ENCODE assay signal across 11 cellular contexts in genomic region chr22:18022851-18023250, GRCh38. TPM values are rescaled to one million over a fixed set of nuclear protein-coding genes. Genes with fewer than 3 reads are reported as not detected.
DNase-seq lines count a peak whose midpoint lies in the region; ATAC-seq and TF ChIP-seq lines count a peak whose summit lies in the region.
"Had no signal": no experiment of that assay in that cellular context is flagged by ENCODE, and none has a peak within 500 bp of the region (broad histone marks: within the 10 kb centered on the region; RNA-seq: fewer than 3 reads in every experiment).

No MANE protein-coding gene starts in this region.

- H2AFZ ChIP-seq in neural progenitor cell (replicated peaks): no peak overlapping the region

- H3F3A ChIP-seq in neural progenitor cell (ENCODE audit: low read depth): peaks cover 12% of the 10 kb centered on the region

- H3K27ac ChIP-seq in C4-2B: peak overlapping the region; percentile 81
- H3K27ac ChIP-seq in neural progenitor cell: no peak overlapping the region

- H3K9me3 ChIP-seq in MG63 (no peaks in the 10 kb centered on the region), neural progenitor cell (ENCODE audit: low read depth) (no peaks in the 10 kb centered on the region)
- H3K9me3 ChIP-seq: thyroid gland had no signal

- peaks cover 14% of the 10 kb centered on the region for H3K27me3 Mint-ChIP-seq in endothelial cell (ENCODE audit: unreplicated experiment)
- peaks cover 54% of the 10 kb centered on the region for H3K27me3 Mint-ChIP-seq in neural progenitor cell (ENCODE audit: insufficient read depth, low read depth)

- no peaks in the 10 kb centered on the region for H3K79me2 ChIP-seq in neural progenitor cell (ENCODE audit: low read depth)

- no peak for TF ChIP-seq CTCF in C4-2B (conservative IDR thresholded peaks at IDR 0.05)
- TF ChIP-seq CTCF in endothelial cell (IDR thresholded peaks at IDR 0.05; ENCODE audit: unreplicated experiment): no peak
- TF ChIP-seq CTCF in neural progenitor cell (IDR thresholded peaks at IDR 0.05): no peak
- TF ChIP-seq CTCF in foreskin fibroblast (IDR thresholded peaks at IDR 0.05; ENCODE audit: low read depth, low read length): no peak

- H3K27ac Mint-ChIP-seq in endothelial cell (ENCODE audit: unreplicated experiment): no peak overlapping the region
- no peak overlapping the region for H3K27ac Mint-ChIP-seq in neural progenitor cell
- H3K27ac Mint-ChIP-seq: activated T-cell treated with anti-CD3 and anti-CD28 coated beads, Interleukin-2, amount 50 U/mL, for 24 hours had no signal

- H3K36me3 ChIP-seq in MG63 (0 out of 2 replicates have a peak, but pooled peaks cover 2% of the 10 kb centered on the region), neural progenitor cell (no peaks in the 10 kb centered on the region)
- H3K36me3 ChIP-seq: thyroid gland had no signal

- peaks cover 6% of the 10 kb centered on the region for H3K4me1 Mint-ChIP-seq in endothelial cell (ENCODE audit: unreplicated experiment)
- H3K4me1 Mint-ChIP-seq in neural progenitor cell: peaks cover 18% of the 10 kb centered on the region

- H3K27me3 ChIP-seq in MG63 (no peaks in the 10 kb centered on the region), neural progenitor cell (peaks cover 71% of the 10 kb centered on the region)
- H3K27me3 ChIP-seq: thyroid gland had no signal

- no peak for ATAC-seq in HG03175 (IDR thresholded peaks at IDR 0.05; ENCODE audit: unreplicated experiment)
- ATAC-seq in HG03520 (IDR thresholded peaks at IDR 0.05; ENCODE audit: unreplicated experiment): no peak

- no peak overlapping the region for H3K4me2 ChIP-seq in neural progenitor cell

- H3K36me3 Mint-ChIP-seq in endothelial cell (ENCODE audit: low read depth, unreplicated experiment) (no peaks in the 10 kb centered on the region), neural progenitor cell (no peaks in the 10 kb centered on the region)

- peaks cover 15% of the 10 kb centered on the region for H4K20me1 ChIP-seq in neural progenitor cell (ENCODE audit: low read depth)

- peaks cover 7% of the 10 kb centered on the region for H3K4me1 ChIP-seq in neural progenitor cell

- no peak overlapping the region for H3K9ac ChIP-seq in neural progenitor cell

- H3K9me3 Mint-ChIP-seq in endothelial cell (ENCODE audit: unreplicated experiment) (no peaks in the 10 kb centered on the region), neural progenitor cell (no peaks in the 10 kb centered on the region)
- H3K9me3 Mint-ChIP-seq: activated T-cell treated with anti-CD3 and anti-CD28 coated beads, Interleukin-2, amount 50 U/mL, for 24 hours had no signal

- H3K4me3 ChIP-seq in MG63 (peak overlapping the region; percentile 62), neural progenitor cell (no peak overlapping the region), foreskin fibroblast (ENCODE audit: low read depth in 1 of 2, low read length in 2 of 2) (no peak overlapping the region)

- DNase-seq in MG63 (no peak), endothelial cell (ENCODE audit: low spot score) (no peak), neural progenitor cell (ENCODE audit: low spot score) (no peak), NCI-H2029 treated with DMSO at 0.1 percent for 48 hours (lab: John Stamatoyannopoulos, UW) (no peak), foreskin fibroblast (no peak)
- DNase-seq: effector memory CD4-positive, alpha-beta T cell had no signal

- H3K4me3 Mint-ChIP-seq in endothelial cell (ENCODE audit: unreplicated experiment) (peak overlapping the region; percentile 73), neural progenitor cell (peak overlapping the region; percentile 74)

RNA-seq across cellular contexts. Expression of gene MICAL3, which starts 1.5 kb away (rescaled TPM):
- total RNA-seq in MG63 (2014; rRNA removed; shearing (Covaris generic); ENCODE audit: low replicate concordance): 13.4 and 20.6 TPM in 2 replicates
- total RNA-seq in endothelial cell (ENCODE audit: unreplicated experiment): 54.3 TPM
- 32.7 and 33.6 TPM in 2 replicates for total RNA-seq in neural progenitor cell (ENCODE audit: low replicate concordance)

RNA-seq across cellular contexts. Expression of gene PEX26, which starts 54.9 kb away (rescaled TPM):
- total RNA-seq in MG63 (2014; rRNA removed; shearing (Covaris generic); ENCODE audit: low replicate concordance): 10.5 and 13.5 TPM in 2 replicates
- total RNA-seq in endothelial cell (ENCODE audit: unreplicated experiment) (49.7 TPM), neural progenitor cell (ENCODE audit: low replicate concordance) (22.9 and 36.6 TPM in 2 replicates)
